17 cellular contexts compared by ENCODE assay signal in the genomic region with DNA sequence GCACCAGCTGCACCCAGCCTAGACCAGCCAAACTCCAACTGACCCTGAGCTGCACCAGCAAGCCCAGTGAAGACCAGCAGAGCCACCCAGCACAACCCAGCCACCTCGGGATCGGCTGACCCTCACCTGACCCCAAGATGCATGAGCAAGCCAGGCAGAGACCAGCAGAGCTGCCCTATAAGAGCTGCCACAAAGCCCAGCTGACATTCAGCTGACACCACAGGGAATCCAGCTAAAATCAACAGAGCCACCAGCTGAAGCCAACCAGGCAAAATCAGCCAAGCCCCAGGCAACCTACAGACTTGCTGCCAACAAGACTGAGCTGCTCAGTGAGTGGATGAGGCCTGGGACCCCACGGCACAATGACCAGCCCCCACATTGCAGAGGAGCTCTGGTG. TPM values are rescaled to one million over a fixed set of nuclear protein-coding genes. Genes with fewer than 3 reads are reported as not detected.
DNase-seq lines count a peak whose midpoint lies in the region; ATAC-seq and TF ChIP-seq lines count a peak whose summit lies in the region.
"Had no signal": no experiment of that assay in that cellular context is flagged by ENCODE, and none has a peak within 500 bp of the region (broad histone marks: within the 10 kb centered on the region; RNA-seq: fewer than 3 reads in every experiment).

No MANE protein-coding gene starts in this region.

- no peaks in the 10 kb centered on the region for H3K36me3 ChIP-seq in endodermal cell (ENCODE audit: control insufficient read depth, insufficient read depth, low read length)
- no peaks in the 10 kb centered on the region for H3K36me3 ChIP-seq in upper lobe of right lung
- H3K36me3 ChIP-seq: left lung, prostate gland, suprapubic skin had no signal

- ATAC-seq in upper lobe of right lung (no peak), GM18868 (IDR thresholded peaks at IDR 0.05; ENCODE audit: unreplicated experiment) (no peak), HG03520 (IDR thresholded peaks at IDR 0.05; ENCODE audit: unreplicated experiment) (no peak)
- ATAC-seq: left lung had no signal

- H3K4me1 ChIP-seq in endodermal cell (ENCODE audit: control insufficient read depth, insufficient read depth, low read length) (peaks cover 3% of the 10 kb centered on the region), upper lobe of right lung (no peaks in the 10 kb centered on the region)
- H3K4me1 ChIP-seq: left lung, prostate gland, suprapubic skin had no signal

- H3K27me3 ChIP-seq in endodermal cell (ENCODE audit: control insufficient read depth, insufficient read depth, low read length, poor library complexity, severe bottlenecking) = peaks cover 29% of the 10 kb centered on the region
- H3K27me3 ChIP-seq in upper lobe of right lung = no peaks in the 10 kb centered on the region
- H3K27me3 ChIP-seq: left lung, suprapubic skin had no signal

- intact Hi-C loops in upper lobe of right lung (cut with DNase I) = no loop called here

- H3K4me1 Mint-ChIP-seq in endodermal cell = peaks cover 28% of the 10 kb centered on the region
- no peaks in the 10 kb centered on the region for H3K4me1 Mint-ChIP-seq in immature natural killer cell
- H3K4me1 Mint-ChIP-seq: CD8-positive, alpha-beta memory T cell had no signal

- H3K9me3 ChIP-seq in endodermal cell (ENCODE audit: control insufficient read depth, low read length) (no peaks in the 10 kb centered on the region), upper lobe of right lung (no peaks in the 10 kb centered on the region)
- H3K9me3 ChIP-seq: left lung, prostate gland, suprapubic skin had no signal

- H3K27ac ChIP-seq in endodermal cell (ENCODE audit: low read depth, low read length) = no peak overlapping the region
- H3K27ac ChIP-seq in upper lobe of right lung = no peak overlapping the region
- H3K27ac ChIP-seq: left lung, prostate gland, suprapubic skin had no signal

- H3K36me3 Mint-ChIP-seq in endodermal cell (ENCODE audit: low read depth) (no peaks in the 10 kb centered on the region), immature natural killer cell (no peaks in the 10 kb centered on the region)
- H3K36me3 Mint-ChIP-seq: CD8-positive, alpha-beta memory T cell had no signal

- no peak overlapping the region for H3K4me3 ChIP-seq in endodermal cell (ENCODE audit: low read length)
- H3K4me3 ChIP-seq in upper lobe of right lung = no peak overlapping the region
- H3K4me3 ChIP-seq: left lung, prostate gland, suprapubic skin had no signal

- TF ChIP-seq CTCF in endodermal cell (conservative IDR thresholded peaks at IDR 0.05) (no peak), upper lobe of right lung (IDR thresholded peaks at IDR 0.05) (no peak)

- no peak overlapping the region for H3K4me3 Mint-ChIP-seq in endodermal cell
- H3K4me3 Mint-ChIP-seq in immature natural killer cell = no peak overlapping the region
- H3K4me3 Mint-ChIP-seq: CD8-positive, alpha-beta memory T cell had no signal

- no peak overlapping the region for H3K9ac ChIP-seq in endodermal cell (ENCODE audit: extremely low read depth, low read length, poor library complexity, severe bottlenecking)

- no peak overlapping the region for H3K27ac Mint-ChIP-seq in endodermal cell
- peak overlapping the region in 1 of 6 donors; percentile 74 for H3K27ac Mint-ChIP-seq in immature natural killer cell

- H3K27me3 Mint-ChIP-seq in endodermal cell (ENCODE audit: insufficient read depth) (peaks cover 2% of the 10 kb centered on the region), immature natural killer cell (ENCODE audit: low read depth in 3 of 3) (peaks cover 0 to 2% (median 0%) of the 10 kb centered on the region in 3 donors)

- H3K9me3 Mint-ChIP-seq in endodermal cell (no peaks in the 10 kb centered on the region), immature natural killer cell (no peaks in the 10 kb centered on the region)

- peak; percentile 21 for DNase-seq in activated effector memory CD4-positive, alpha-beta T cell treated with anti-CD3 and anti-CD28 coated beads, Interleukin-2, amount 50 U/mL, for 16 hours
- no peak for DNase-seq in activated effector memory CD4-positive, alpha-beta T cell treated with Interleukin-2 at 50 U/mL for 16 hours
- DNase-seq in NCI-H510A (lab: John Stamatoyannopoulos, UW) = peak; percentile 70
- peak; percentile 67 for DNase-seq in endodermal cell
- peak; percentile 30 for DNase-seq in upper lobe of right lung
- DNase-seq in immature natural killer cell = no peak
- DNase-seq: ACHN; CD8-positive, alpha-beta memory T cell; dermis blood vessel endothelial cell; hypothalamus; left lung; NCI-H2029 treated with DMSO at 0.1 percent for 48 hours had no signal

- 71% methylated on average over 1 to 3 of the region's 3 CpGs for WGBS in endodermal cell (ENCODE audit: insufficient coverage in 1 of 2, insufficient read length in 1 of 2), 2 experiments

RNA-seq across cellular contexts. Expression of gene CYP27C1, which starts 54.6 kb away (rescaled TPM):
- total RNA-seq in endodermal cell (1 to 10 TPM; 4.4 to 4.9 TPM), upper lobe of right lung (not detected)
- polyA plus RNA-seq in endodermal cell (2013, experiment 1 of 2) = 4.0 TPM
- 4.0 TPM for polyA plus RNA-seq in endodermal cell (2013, experiment 2 of 2)
- not detected for polyA plus RNA-seq in immature natural killer cell
- total RNA-seq: CD8-positive, alpha-beta memory T cell; dermis blood vessel endothelial cell; MCF 10A had no signal
- polyA plus RNA-seq: CD8-positive, alpha-beta memory T cell had no signal

RNA-seq across cellular contexts. Expression of gene BIN1, which starts 58.6 kb away (rescaled TPM):
- total RNA-seq in endodermal cell (10 to 100 TPM; 41.7 to 45.9 TPM), upper lobe of right lung (33.4 TPM)
- polyA plus RNA-seq in endodermal cell (2013, experiment 1 of 2) = 51.8 TPM
- polyA plus RNA-seq in endodermal cell (2013, experiment 2 of 2) = 45.1 TPM
- 100 to 1,000 TPM; 110 to 169 (median 167) TPM for polyA plus RNA-seq in immature natural killer cell

Comparison
In these comparisons a context has a peak if more than half of its experiments do, and no peak if none do; other contexts are left out.
1. DNase-seq: peak in activated effector memory CD4-positive, alpha-beta T cell treated with anti-CD3 and anti-CD28 coated beads, Interleukin-2, amount 50 U/mL, for 16 hours (single experiment), NCI-H510A (single experiment), endodermal cell (single experiment) and upper lobe of right lung (single experiment); none in activated effector memory CD4-positive, alpha-beta T cell treated with Interleukin-2 at 50 U/mL for 16 hours (single experiment) and immature natural killer cell (0 of 3).